In genomic region chr7:150515248-150515647, GRCh38 we compare ENCODE assay signal across 10 cellular contexts. TPM values are rescaled to one million over a fixed set of nuclear protein-coding genes. Genes with fewer than 3 reads are reported as not detected.
DNase-seq lines count a peak whose midpoint lies in the region; ATAC-seq, FAIRE-seq and TF ChIP-seq lines count a peak whose summit lies in the region.
"Had no signal": no experiment of that assay in that cellular context is flagged by ENCODE, and none has a peak within 500 bp of the region (broad histone marks: within the 10 kb centered on the region; RNA-seq: fewer than 3 reads in every experiment).

No MANE protein-coding gene starts in this region.

- peaks cover 53% of the 10 kb centered on the region for H3K79me2 ChIP-seq in endothelial cell of umbilical vein (ENCODE audit: control insufficient read depth, insufficient read depth, low read length)

- H3K27me3 ChIP-seq in endothelial cell of umbilical vein (ENCODE audit: control insufficient read depth in 2 of 2, insufficient read depth in 2 of 2, low read length in 2 of 2): no peaks in the 10 kb centered on the region

- H3K9ac ChIP-seq in endothelial cell of umbilical vein (replicated peaks; ENCODE audit: extremely low read depth, insufficient read depth, low read length): peak overlapping the region; percentile 80

- FAIRE-seq in endothelial cell of umbilical vein (lab: Jason Lieb, UNC): peak; percentile 42

- peak overlapping the region; percentile 99 for H3K4me2 ChIP-seq in endothelial cell of umbilical vein (ENCODE audit: insufficient read depth, low read length)

- dilution Hi-C loops in endothelial cell of umbilical vein (cut with MboI; ENCODE audit: extremely low pct_ligation_motif_present, low sequenced_read_pairs): no loop called here

- H3K27me3 Mint-ChIP-seq in stimulated activated naive CD8-positive, alpha-beta T cell treated with anti-CD3 and anti-CD28 coated beads, Interleukin-15, Interleukin-2, amounts not matched to agents 100 ng/mL and 50 ng/mL, for 24 hours: no peaks in the 10 kb centered on the region

- BruUV-seq in endothelial cell of umbilical vein (replicated peaks; lab: Mats Ljungman, UMichigan): no TSS peak

- H3K36me3 ChIP-seq in endothelial cell of umbilical vein (ENCODE audit: control insufficient read depth in 2 of 2, extremely low read depth in 1 of 2, insufficient read depth in 2 of 2, low read length in 2 of 2): peaks cover 4 to 6% of the 10 kb centered on the region in 2 experiments

- H3K9me3 ChIP-seq in endothelial cell of umbilical vein (replicated peaks; ENCODE audit: control insufficient read depth, insufficient read depth, low read length): no peaks in the 10 kb centered on the region

- DNase-seq in endothelial cell of umbilical vein (ENCODE audit: low read depth, low spot score) (no peak), midbrain (lab: John Stamatoyannopoulos, UW) (no peak)
- DNase-seq: NCI-H1417 treated with DMSO at 0.1 percent for 48 hours, retina had no signal

- peaks cover 6% of the 10 kb centered on the region for H3K36me3 Mint-ChIP-seq in stimulated activated naive CD8-positive, alpha-beta T cell treated with anti-CD3 and anti-CD28 coated beads, Interleukin-15, Interleukin-2, amounts not matched to agents 100 ng/mL and 50 ng/mL, for 24 hours (ENCODE audit: low read depth)

- peaks cover 4% of the 10 kb centered on the region for H3K9me3 Mint-ChIP-seq in stimulated activated naive CD8-positive, alpha-beta T cell treated with anti-CD3 and anti-CD28 coated beads, Interleukin-15, Interleukin-2, amounts not matched to agents 100 ng/mL and 50 ng/mL, for 24 hours

- ATAC-seq in GM19023 (IDR thresholded peaks at IDR 0.05; ENCODE audit: unreplicated experiment): peak; percentile 16
- peak; percentile 25 for ATAC-seq in HG03095 (IDR thresholded peaks at IDR 0.05; ENCODE audit: unreplicated experiment)
- ATAC-seq in HG02678 (IDR thresholded peaks at IDR 0.05; ENCODE audit: unreplicated experiment): no peak
- ATAC-seq in GM21515 (IDR thresholded peaks at IDR 0.05; ENCODE audit: unreplicated experiment): no peak

- no peak for TF ChIP-seq CTCF in endothelial cell of umbilical vein (IDR thresholded peaks at IDR 0.05; ENCODE audit: extremely low read depth in 1 of 2, insufficient read depth in 1 of 2, low read depth in 1 of 2, low read length in 2 of 2)

- TF ChIP-seq POLR2A in endothelial cell of umbilical vein (IDR thresholded peaks at IDR 0.05; ENCODE audit: low read depth, low read length): peak; percentile 52

- peaks cover 58% of the 10 kb centered on the region for H3K4me1 Mint-ChIP-seq in stimulated activated naive CD8-positive, alpha-beta T cell treated with anti-CD3 and anti-CD28 coated beads, Interleukin-15, Interleukin-2, amounts not matched to agents 100 ng/mL and 50 ng/mL, for 24 hours (ENCODE audit: low read depth)

- H3K27ac Mint-ChIP-seq in stimulated activated naive CD8-positive, alpha-beta T cell treated with anti-CD3 and anti-CD28 coated beads, Interleukin-15, Interleukin-2, amounts not matched to agents 100 ng/mL and 50 ng/mL, for 24 hours: peak overlapping the region; percentile 98

- POLR2A ChIA-PET in endothelial cell of umbilical vein (lab: Charles Lee): interaction anchor here (0.7 to 1.5 kb wide), 5 partner anchors 10 to 71 kb away, joined by 3 to 4 read pairs (median 4); partner anchors contain the start of gene GIMAP4

- H3K9me1 ChIP-seq in endothelial cell of umbilical vein (replicated peaks; ENCODE audit: control insufficient read depth, extremely low read depth, insufficient read depth, low read length): no peaks in the 10 kb centered on the region

- CTCF ChIA-PET in endothelial cell of umbilical vein (lab: Charles Lee): interaction anchor here (0.6 to 1.9 kb wide), 8 partner anchors 11 to 264 kb away, joined by 3 to 16 read pairs (median 4); partner anchors contain the start of gene GIMAP8

- H4K20me1 ChIP-seq in endothelial cell of umbilical vein (replicated peaks; ENCODE audit: control insufficient read depth, extremely low read depth, insufficient read depth, low read length): no peaks in the 10 kb centered on the region

- H3K4me3 ChIP-seq in endothelial cell of umbilical vein (replicated peaks in 1 of 3; ENCODE audit: insufficient read depth in 1 of 3, low read depth in 1 of 3, low read length in 3 of 3): peak overlapping the region; percentile 69 to 92 (median 91)

- peak overlapping the region; percentile 97 for H3K4me3 Mint-ChIP-seq in stimulated activated naive CD8-positive, alpha-beta T cell treated with anti-CD3 and anti-CD28 coated beads, Interleukin-15, Interleukin-2, amounts not matched to agents 100 ng/mL and 50 ng/mL, for 24 hours

- peaks cover 21% of the 10 kb centered on the region for H3K4me1 ChIP-seq in endothelial cell of umbilical vein (ENCODE audit: control insufficient read depth, extremely low read depth, insufficient read depth, low read length)

- H2AFZ ChIP-seq in endothelial cell of umbilical vein (ENCODE audit: low read depth, low read length): peak overlapping the region; percentile 78

- intact Hi-C loops in endothelial cell of umbilical vein (cut with micrococcal nuclease): loop anchor here (1.0 to 5.0 kb wide), 10 partner anchors 31 to 239 kb away; partner anchors contain the start of genes GIMAP1, GIMAP2 and GIMAP5

- H3K27ac ChIP-seq in endothelial cell of umbilical vein (ENCODE audit: insufficient read depth, low read depth, low read length): peak overlapping the region; percentile 61

TF ChIP-seq in endothelial cell of umbilical vein, 7 proteins besides CTCF, POLR2A, EP300 and RAD21:
- no peak for TF ChIP-seq EZH2 (IDR thresholded peaks at IDR 0.05; ENCODE audit: borderline replicate concordance, low read depth, low read length, severe bottlenecking)
- no peak for TF ChIP-seq POLR2AphosphoS5 (IDR thresholded peaks at IDR 0.05; ENCODE audit: insufficient read depth, low read depth, low read length)
- TF ChIP-seq JUN (IDR thresholded peaks at IDR 0.05; ENCODE audit: borderline replicate concordance, insufficient read depth, insufficient read length, low read depth): no peak
- no peak for TF ChIP-seq GATA2 (IDR thresholded peaks at IDR 0.05; ENCODE audit: insufficient read depth, insufficient read length, low read depth, low read length)
- TF ChIP-seq FOS (IDR thresholded peaks at IDR 0.05; ENCODE audit: borderline replicate concordance, insufficient read depth, low read length): no peak
- TF ChIP-seq MYC (IDR thresholded peaks at IDR 0.05; ENCODE audit: low read depth, low read length): no peak
- no peak for TF ChIP-seq MAX (IDR thresholded peaks at IDR 0.05; ENCODE audit: insufficient read depth, insufficient read length)

RNA-seq across cellular contexts. Expression of gene GIMAP7, which starts 0.6 kb away (rescaled TPM):
- total RNA-seq in endothelial cell of umbilical vein: 42.4 and 51.1 TPM in 2 replicates
- 37.9 and 43.4 TPM in 2 replicates for polyA plus RNA-seq in endothelial cell of umbilical vein
- 73.8 and 77.7 TPM in 2 replicates for polyA plus RNA-seq in endothelial cell of umbilical vein (2011; cell fraction: cytosol; rRNA removed)
- polyA plus RNA-seq in endothelial cell of umbilical vein (2011; cell fraction: nucleus; rRNA removed): 36.5 and 39.7 TPM in 2 replicates
- 41.9 and 44.3 TPM in 2 replicates for polyA plus RNA-seq in endothelial cell of umbilical vein (2012)
- 36.6 and 38.7 TPM in 2 replicates for polyA minus RNA-seq in endothelial cell of umbilical vein
- not detected for polyA minus RNA-seq in endothelial cell of umbilical vein (2011; cell fraction: cytosol; rRNA and poly(A)+ RNA removed)
- polyA minus RNA-seq in endothelial cell of umbilical vein (2011; cell fraction: nucleus; rRNA and poly(A)+ RNA removed): 9.5 and 14.5 TPM in 2 replicates
- total RNA-seq: SK-MEL-5 had no signal

RNA-seq across cellular contexts. Expression of gene GIMAP4, which starts 51.9 kb away (rescaled TPM):
- 168 and 174 TPM in 2 replicates for total RNA-seq in endothelial cell of umbilical vein
- 38.6 and 56.6 TPM in 2 replicates for polyA plus RNA-seq in endothelial cell of umbilical vein
- polyA plus RNA-seq in endothelial cell of umbilical vein (2011; cell fraction: cytosol; rRNA removed): 88.4 and 95.0 TPM in 2 replicates
- polyA plus RNA-seq in endothelial cell of umbilical vein (2011; cell fraction: nucleus; rRNA removed): 45.2 and 49.1 TPM in 2 replicates
- polyA plus RNA-seq in endothelial cell of umbilical vein (2012): 180 and 200 TPM in 2 replicates
- 95.6 and 104 TPM in 2 replicates for polyA minus RNA-seq in endothelial cell of umbilical vein
- polyA minus RNA-seq in endothelial cell of umbilical vein (2011; cell fraction: cytosol; rRNA and poly(A)+ RNA removed): not detected
- 24.3 and 30.1 TPM in 2 replicates for polyA minus RNA-seq in endothelial cell of umbilical vein (2011; cell fraction: nucleus; rRNA and poly(A)+ RNA removed)
- total RNA-seq: SK-MEL-5 had no signal

Comparison
In these comparisons a context has a peak if more than half of its experiments do, and no peak if none do; other contexts are left out.
1. ATAC-seq: peak in GM19023 (single experiment) and HG03095 (single experiment); none in HG02678 (single experiment) and GM21515 (single experiment).